ENCODE assay signal across 8 cellular contexts in the genomic region with DNA sequence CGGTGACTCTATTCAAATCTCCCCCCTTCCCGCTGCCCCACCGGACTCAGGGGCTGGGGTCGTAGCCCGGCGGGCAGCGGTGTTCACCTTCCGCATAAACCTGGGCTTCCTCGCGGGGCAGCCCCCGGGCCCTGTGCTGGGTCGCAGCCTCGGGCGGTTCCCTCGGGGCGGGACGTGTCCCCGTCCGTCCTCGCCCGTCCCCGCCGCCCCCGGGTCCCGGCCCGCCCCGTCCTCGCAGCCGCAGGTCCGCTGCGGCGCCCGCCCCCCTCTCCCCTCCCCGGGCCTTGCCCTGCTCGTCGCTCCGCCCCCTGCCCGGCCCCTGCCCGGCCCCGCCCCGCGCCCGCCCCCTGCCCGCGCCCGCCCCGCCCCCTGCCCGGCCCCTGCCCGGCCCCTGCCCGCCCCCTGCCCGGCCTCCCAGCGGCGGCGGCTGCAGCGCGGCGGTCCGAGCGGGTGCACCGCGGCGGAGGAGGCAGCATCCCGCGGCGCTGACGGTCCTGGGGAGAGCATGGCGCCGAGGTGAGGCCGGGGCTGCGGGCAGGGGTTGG. TPM values are rescaled to one million over a fixed set of nuclear protein-coding genes. Genes with fewer than 3 reads are reported as not detected.
DNase-seq lines count a peak whose midpoint lies in the region; ATAC-seq and TF ChIP-seq lines count a peak whose summit lies in the region.

A gene (plus strand): TSS at position 440 of the 545 bp plus-strand sequence. CDS start 66 bp downstream, at position 506.

- H3K4me1 ChIP-seq in heart right ventricle (peaks cover 26 to 51% (median 44%) of the 10 kb centered on the region in 9 donors), prostate gland (replicated peaks) (peaks cover 20% of the 10 kb centered on the region)

- no peak within 1 kb of the TSS for H3K27ac Mint-ChIP-seq in activated naive CD4-positive, alpha-beta T cell treated with anti-CD3 and anti-CD28 coated beads, Interleukin-2, amount 50 U/mL, for 72 hours

- peaks cover 11 to 17% of the 10 kb centered on the region in 2 donors for H3K36me3 Mint-ChIP-seq in activated naive CD4-positive, alpha-beta T cell treated with anti-CD3 and anti-CD28 coated beads, Interleukin-2, amount 50 U/mL, for 72 hours

- ATAC-seq in activated naive CD4-positive, alpha-beta T cell treated with anti-CD3 and anti-CD28 coated beads, Interleukin-2, amount 50 U/mL, for 72 hours: peak; percentile 68 to 77
- ATAC-seq in heart right ventricle (peak; percentile 15 to 68 (median 48)), HG02571 (IDR thresholded peaks at IDR 0.05; ENCODE audit: unreplicated experiment) (no peak)

- H3K36me3 ChIP-seq in heart right ventricle (peaks cover 0 to 11% (median 0%) of the 10 kb centered on the region in 9 donors), prostate gland (no peaks in the 10 kb centered on the region)

- peak within 1 kb of the TSS; percentile 30 to 93 (median 66) for H3K4me3 ChIP-seq in heart right ventricle
- peak within 1 kb of the TSS; percentile 46 to 51 for H3K4me3 ChIP-seq in prostate gland

- H3K27me3 ChIP-seq in heart right ventricle: peaks cover 0 to 48% (median 0%) of the 10 kb centered on the region in 7 donors
- no peaks in the 10 kb centered on the region for H3K27me3 ChIP-seq in prostate gland (replicated peaks; ENCODE audit: insufficient read depth)

- H3K9me3 ChIP-seq in heart right ventricle (peaks cover 0 to 15% (median 6%) of the 10 kb centered on the region in 11 donors), prostate gland (no peaks in the 10 kb centered on the region)

- TF ChIP-seq POLR2A in prostate gland (IDR thresholded peaks at IDR 0.05): no peak

- WGBS in heart right ventricle, 2 donors: 2% methylated on average over 22 to 64 of the region's 70 CpGs
- WGBS in prostate gland: 4% methylated on average over 9 of the region's 70 CpGs

- H3K27ac ChIP-seq in heart right ventricle (peak within 1 kb of the TSS; percentile 66 to 92 (median 88)), prostate gland (peak within 1 kb of the TSS; percentile 53 to 76)

- TF ChIP-seq CTCF in heart right ventricle (IDR thresholded peaks at IDR 0.05) (no peak), prostate gland (IDR thresholded peaks at IDR 0.05) (no peak)

- DNase-seq in Daoy (ENCODE audit: low read depth): peak; percentile 78
- DNase-seq in NCI-H226: peak; percentile 21
- DNase-seq in activated naive CD4-positive, alpha-beta T cell treated with anti-CD3 and anti-CD28 coated beads, Interleukin-2, amount 50 U/mL, for 72 hours (ENCODE audit: low spot score in 2 of 2): peak in 1 of 2 donors; percentile 46
- DNase-seq in heart right ventricle: peak; percentile 73 to 82
- peak; percentile 51 for DNase-seq in prostate gland (ENCODE audit: low spot score)
- no peak for DNase-seq in DMS153 treated with DMSO at 0.1 percent for 48 hours (lab: John Stamatoyannopoulos, UW; ENCODE audit: unreplicated experiment)
- no peak for DNase-seq in SKM-1 treated with dmso at 0.1 percent for 144 hours (lab: John Stamatoyannopoulos, UW; ENCODE audit: unreplicated experiment)

- H3K9me3 Mint-ChIP-seq in activated naive CD4-positive, alpha-beta T cell treated with anti-CD3 and anti-CD28 coated beads, Interleukin-2, amount 50 U/mL, for 72 hours: peaks cover 4 to 7% of the 10 kb centered on the region in 2 donors

- intact Hi-C loops in heart right ventricle (cut with DNase I) (no loop called here), prostate gland (cut with DNase I) (loop anchor here (5.0 kb wide), 1 partner anchor 33 kb away; no protein-coding TSS in a partner anchor)

RNA-seq across cellular contexts. Expression of the gene that starts here (rescaled TPM):
- 29.5 and 38.9 TPM in 2 replicates for total RNA-seq in Daoy (2014; rRNA removed; shearing (Covaris generic))
- 10 to 100 TPM in 1 of 2 donors, 1 to 10 TPM in 1; 4.3 to 22.3 TPM for total RNA-seq in activated naive CD4-positive, alpha-beta T cell treated with anti-CD3 and anti-CD28 coated beads, Interleukin-2, amount 50 U/mL, for 72 hours
- total RNA-seq in heart right ventricle (10 to 100 TPM; 33.7 to 87.1 (median 48.8) TPM), prostate gland (100 to 1,000 TPM in 1 of 2 donors, 10 to 100 TPM in 1; 56.2 to 229 TPM)
- 10 to 100 TPM; 63.1 to 70.6 TPM for polyA plus RNA-seq in heart right ventricle

Comparison
In these comparisons a context has a peak if more than half of its experiments do, and no peak if none do; other contexts are left out.
1. DNase-seq: peak in Daoy (single experiment), NCI-H226 (single experiment), heart right ventricle (2 of 2) and prostate gland (single experiment); none in DMS153 treated with DMSO at 0.1 percent for 48 hours (single experiment) and SKM-1 treated with dmso at 0.1 percent for 144 hours (single experiment).